In genomic region chr2:118088051-118089014, GRCh38 we compare ENCODE assay signal across 1 cellular context.
A peak's percentile ranks its signal among the peaks of the same experiment; 100 is the strongest.
TF ChIP-seq lines count a peak whose summit lies in the region.

TSS of gene INSIG2 (plus strand) at chr2:118088471. CDS start at chr2:118096557, 8,086 bp downstream.

TF ChIP-seq in A549, 52 proteins besides CTCF, POLR2A, EP300 and RAD21 (continued from another document):
- TF ChIP-seq FOSL2 (IDR thresholded peaks at IDR 0.05) (no peak), FOSL2 (CRISPR knock-in tag; IDR thresholded peaks at IDR 0.05) (no peak), CBX8 (IDR thresholded peaks at IDR 0.05) (no peak), ZFP36 (IDR thresholded peaks at IDR 0.05; ENCODE audit: borderline replicate concordance, partially characterized antibody) (no peak), TFCP2L1 (CRISPR knock-in tag; IDR thresholded peaks at IDR 0.05) (no peak), NFE2L2 (conservative IDR thresholded peaks at IDR 0.05; ENCODE audit: low read length) (no peak), JUNB (IDR thresholded peaks at IDR 0.05) (no peak), RNF2 (IDR thresholded peaks at IDR 0.05; ENCODE audit: borderline replicate concordance, low read depth) (no peak), MYC (IDR thresholded peaks at IDR 0.05; ENCODE audit: borderline replicate concordance, low read length) (no peak), HOXB13 (CRISPR knock-in tag; IDR thresholded peaks at IDR 0.05; ENCODE audit: low read depth) (no peak), TP53 (CRISPR knock-in tag; IDR thresholded peaks at IDR 0.05) (no peak), SREBF2 (IDR thresholded peaks at IDR 0.05) (no peak), ZNF302 (CRISPR knock-in tag; IDR thresholded peaks at IDR 0.05) (no peak), USF2 (IDR thresholded peaks at IDR 0.05) (no peak)
- TF ChIP-seq, protein P1, sequence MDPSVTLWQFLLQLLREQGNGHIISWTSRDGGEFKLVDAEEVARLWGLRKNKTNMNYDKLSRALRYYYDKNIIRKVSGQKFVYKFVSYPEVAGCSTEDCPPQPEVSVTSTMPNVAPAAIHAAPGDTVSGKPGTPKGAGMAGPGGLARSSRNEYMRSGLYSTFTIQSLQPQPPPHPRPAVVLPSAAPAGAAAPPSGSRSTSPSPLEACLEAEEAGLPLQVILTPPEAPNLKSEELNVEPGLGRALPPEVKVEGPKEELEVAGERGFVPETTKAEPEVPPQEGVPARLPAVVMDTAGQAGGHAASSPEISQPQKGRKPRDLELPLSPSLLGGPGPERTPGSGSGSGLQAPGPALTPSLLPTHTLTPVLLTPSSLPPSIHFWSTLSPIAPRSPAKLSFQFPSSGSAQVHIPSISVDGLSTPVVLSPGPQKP (IDR thresholded peaks at IDR 0.05; ENCODE audit: low read depth, low read length) = no peak
- TF ChIP-seq, protein P2, sequence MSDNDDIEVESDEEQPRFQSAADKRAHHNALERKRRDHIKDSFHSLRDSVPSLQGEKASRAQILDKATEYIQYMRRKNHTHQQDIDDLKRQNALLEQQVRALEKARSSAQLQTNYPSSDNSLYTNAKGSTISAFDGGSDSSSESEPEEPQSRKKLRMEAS (IDR thresholded peaks at IDR 0.05) = peak; percentile 80
